Comparison of ENCODE assay signal across 16 cellular contexts in genomic region chr2:238102865-238103264, GRCh38. TPM values are rescaled to one million over a fixed set of nuclear protein-coding genes. Genes with fewer than 3 reads are reported as not detected.
DNase-seq lines count a peak whose midpoint lies in the region; ATAC-seq and TF ChIP-seq lines count a peak whose summit lies in the region.
"Had no signal": no experiment of that assay in that cellular context is flagged by ENCODE, and none has a peak within 500 bp of the region (broad histone marks: within the 10 kb centered on the region; RNA-seq: fewer than 3 reads in every experiment).

No MANE protein-coding gene starts in this region.

- H3K27me3 ChIP-seq in iPS-15b (ENCODE audit: control insufficient read depth, insufficient read depth, low read length): no peaks in the 10 kb centered on the region
- H3K27me3 ChIP-seq: Peyer's patch had no signal

- H3K36me3 Mint-ChIP-seq in activated naive CD4-positive, alpha-beta T cell treated with anti-CD3 and anti-CD28 coated beads for 36 hours (ENCODE audit: low read depth): peaks cover under 1% of the 10 kb centered on the region
- H3K36me3 Mint-ChIP-seq in stimulated activated naive B cell treated with anti-CD40 and anti-IgM and Interleukin-4, amounts not matched to agents 10 μg/mL and 1 μg/mL and 100 μg/mL, for 72 hours: peaks cover 4 to 18% of the 10 kb centered on the region in 2 donors
- peaks cover 7% of the 10 kb centered on the region for H3K36me3 Mint-ChIP-seq in activated T-helper 2 cell treated with anti-CD3 and anti-CD28 coated beads, Interferon-gamma antibody, Interleukin-2, Interleukin-4, amounts not matched to agents 10 μg/mL and 5 μg/mL and 100 μg/mL, durations not matched to agents 14 hours and 24 hours and 36 hours (ENCODE audit: low read depth)

- no peaks in the 10 kb centered on the region for H3K27me3 Mint-ChIP-seq in activated naive CD4-positive, alpha-beta T cell treated with anti-CD3 and anti-CD28 coated beads for 36 hours (ENCODE audit: low read depth)
- H3K27me3 Mint-ChIP-seq in stimulated activated naive B cell treated with anti-CD40 and anti-IgM and Interleukin-4, amounts not matched to agents 10 μg/mL and 1 μg/mL and 100 μg/mL, for 72 hours: no peaks in the 10 kb centered on the region
- H3K27me3 Mint-ChIP-seq in activated T-helper 2 cell treated with anti-CD3 and anti-CD28 coated beads, Interferon-gamma antibody, Interleukin-2, Interleukin-4, amounts not matched to agents 10 μg/mL and 5 μg/mL and 100 μg/mL, durations not matched to agents 14 hours and 24 hours and 36 hours (ENCODE audit: low read depth): no peaks in the 10 kb centered on the region

- no peaks in the 10 kb centered on the region for H3K9me3 ChIP-seq in HEK293 (ENCODE audit: control insufficient read depth, insufficient read depth, low read depth, low read length)
- H3K9me3 ChIP-seq in iPS-15b (ENCODE audit: control insufficient read depth, insufficient read depth, low read length): no peaks in the 10 kb centered on the region
- H3K9me3 ChIP-seq: Peyer's patch had no signal

- POLR2A ChIA-PET in HEK293 (lab: Yijun Ruan, JAX): no interaction called here

- H3K27ac ChIP-seq in HEK293 (ENCODE audit: extremely low read depth, low read depth, low read length): no peak overlapping the region
- H3K27ac ChIP-seq: HL-60, Peyer's patch had no signal

- intact Hi-C loops in activated naive CD4-positive, alpha-beta T cell treated with anti-CD3 and anti-CD28 coated beads for 36 hours (cut with micrococcal nuclease): no loop called here
- intact Hi-C loops in activated T-helper 2 cell treated with anti-CD3 and anti-CD28 coated beads, Interferon-gamma antibody, Interleukin-2, Interleukin-4, amounts not matched to agents 10 μg/mL and 5 μg/mL and 100 μg/mL, durations not matched to agents 14 hours and 24 hours and 36 hours (cut with micrococcal nuclease): loop anchor here (10.0 kb wide), 1 partner anchor 248 kb away; the partner anchor contains the start of gene RAMP1

- H3K27ac Mint-ChIP-seq in activated naive CD4-positive, alpha-beta T cell treated with anti-CD3 and anti-CD28 coated beads for 36 hours: no peak overlapping the region
- H3K27ac Mint-ChIP-seq in stimulated activated naive B cell treated with anti-CD40 and anti-IgM and Interleukin-4, amounts not matched to agents 10 μg/mL and 1 μg/mL and 100 μg/mL, for 72 hours: peak overlapping the region; percentile 73
- H3K27ac Mint-ChIP-seq in activated T-helper 2 cell treated with anti-CD3 and anti-CD28 coated beads, Interferon-gamma antibody, Interleukin-2, Interleukin-4, amounts not matched to agents 10 μg/mL and 5 μg/mL and 100 μg/mL, durations not matched to agents 14 hours and 24 hours and 36 hours: no peak overlapping the region
- H3K27ac Mint-ChIP-seq: CD8-positive, alpha-beta T cell had no signal

- CTCF ChIA-PET in activated naive CD4-positive, alpha-beta T cell treated with anti-CD3 and anti-CD28 coated beads for 36 hours (lab: Charles Lee): no interaction called here
- CTCF ChIA-PET in HEK293 (lab: Yijun Ruan, JAX): no interaction called here

- H3K4me1 ChIP-seq in HEK293 (ENCODE audit: control insufficient read depth, insufficient read depth, low read length): no peaks in the 10 kb centered on the region
- no peaks in the 10 kb centered on the region for H3K4me1 ChIP-seq in iPS-15b (ENCODE audit: control insufficient read depth, insufficient read depth, low read length)

- DNase-seq in activated naive CD4-positive, alpha-beta T cell treated with Interleukin-2 at 50 U/mL for 16 hours: peak; percentile 0
- DNase-seq in activated naive CD4-positive, alpha-beta T cell treated with anti-CD3 and anti-CD28 coated beads for 36 hours: no peak
- no peak for DNase-seq in stimulated activated naive B cell treated with anti-CD40 and anti-IgM and Interleukin-4, amounts not matched to agents 10 μg/mL and 1 μg/mL and 100 μg/mL, for 72 hours
- no peak for DNase-seq in activated T-helper 2 cell treated with anti-CD3 and anti-CD28 coated beads, Interferon-gamma antibody, Interleukin-2, Interleukin-4, amounts not matched to agents 10 μg/mL and 5 μg/mL and 100 μg/mL, durations not matched to agents 14 hours and 24 hours and 36 hours (ENCODE audit: low spot score)
- no peak for DNase-seq in kidney glomerular epithelial cell (lab: John Stamatoyannopoulos, UW)
- DNase-seq: AML-193, GF-D8, MV-4-11, NCI-H1417 treated with DMSO at 0.1 percent for 48 hours, NCI-H2081, NCI-H510A treated with DMSO at 0.1 percent for 48 hours had no signal

- no peak overlapping the region for H3K4me3 Mint-ChIP-seq in activated naive CD4-positive, alpha-beta T cell treated with anti-CD3 and anti-CD28 coated beads for 36 hours
- peak overlapping the region; percentile 11 to 32 for H3K4me3 Mint-ChIP-seq in stimulated activated naive B cell treated with anti-CD40 and anti-IgM and Interleukin-4, amounts not matched to agents 10 μg/mL and 1 μg/mL and 100 μg/mL, for 72 hours
- no peak overlapping the region for H3K4me3 Mint-ChIP-seq in activated T-helper 2 cell treated with anti-CD3 and anti-CD28 coated beads, Interferon-gamma antibody, Interleukin-2, Interleukin-4, amounts not matched to agents 10 μg/mL and 5 μg/mL and 100 μg/mL, durations not matched to agents 14 hours and 24 hours and 36 hours (ENCODE audit: low read depth)
- H3K4me3 Mint-ChIP-seq: CD8-positive, alpha-beta T cell had no signal

- no peaks in the 10 kb centered on the region for H3K36me3 ChIP-seq in HEK293 (ENCODE audit: control insufficient read depth in 2 of 2, insufficient read depth in 1 of 2, low read length in 2 of 2)
- H3K36me3 ChIP-seq in iPS-15b (ENCODE audit: control insufficient read depth, insufficient read depth, low read length): no peaks in the 10 kb centered on the region
- H3K36me3 ChIP-seq: Peyer's patch had no signal

- H3K4me1 Mint-ChIP-seq in activated naive CD4-positive, alpha-beta T cell treated with anti-CD3 and anti-CD28 coated beads for 36 hours (ENCODE audit: low read depth): peaks cover 2% of the 10 kb centered on the region
- peaks cover 56 to 94% of the 10 kb centered on the region in 2 donors for H3K4me1 Mint-ChIP-seq in stimulated activated naive B cell treated with anti-CD40 and anti-IgM and Interleukin-4, amounts not matched to agents 10 μg/mL and 1 μg/mL and 100 μg/mL, for 72 hours
- peaks cover 4% of the 10 kb centered on the region for H3K4me1 Mint-ChIP-seq in activated T-helper 2 cell treated with anti-CD3 and anti-CD28 coated beads, Interferon-gamma antibody, Interleukin-2, Interleukin-4, amounts not matched to agents 10 μg/mL and 5 μg/mL and 100 μg/mL, durations not matched to agents 14 hours and 24 hours and 36 hours (ENCODE audit: low read depth)

- peak overlapping the region; percentile 12 for H3K9ac ChIP-seq in iPS-15b (ENCODE audit: low read depth, low read length)

- TF ChIP-seq CTCF in HEK293 (tag by site-specific recombination; IDR thresholded peaks at IDR 0.05): no peak

- H3K9me3 Mint-ChIP-seq in activated naive CD4-positive, alpha-beta T cell treated with anti-CD3 and anti-CD28 coated beads for 36 hours: no peaks in the 10 kb centered on the region
- peaks cover 0 to under 1% of the 10 kb centered on the region in 2 donors for H3K9me3 Mint-ChIP-seq in stimulated activated naive B cell treated with anti-CD40 and anti-IgM and Interleukin-4, amounts not matched to agents 10 μg/mL and 1 μg/mL and 100 μg/mL, for 72 hours
- no peaks in the 10 kb centered on the region for H3K9me3 Mint-ChIP-seq in activated T-helper 2 cell treated with anti-CD3 and anti-CD28 coated beads, Interferon-gamma antibody, Interleukin-2, Interleukin-4, amounts not matched to agents 10 μg/mL and 5 μg/mL and 100 μg/mL, durations not matched to agents 14 hours and 24 hours and 36 hours
- H3K9me3 Mint-ChIP-seq: CD8-positive, alpha-beta T cell had no signal

- no peak for ATAC-seq in stimulated activated naive B cell treated with anti-CD40 and anti-IgM and Interleukin-4, amounts not matched to agents 10 μg/mL and 1 μg/mL and 100 μg/mL, for 72 hours (replicated peaks)
- ATAC-seq: CD8-positive, alpha-beta T cell had no signal

- no peak overlapping the region for H3K4me3 ChIP-seq in HEK293 (ENCODE audit: low read depth, low read length)
- no peak overlapping the region for H3K4me3 ChIP-seq in iPS-15b (ENCODE audit: low read depth, low read length)
- H3K4me3 ChIP-seq: Peyer's patch had no signal

TF ChIP-seq in HEK293, 187 proteins besides CTCF, POLR2A, EP300 and RAD21:
- TF ChIP-seq SCRT1 (tag by site-specific recombination; IDR thresholded peaks at IDR 0.05; ENCODE audit: borderline replicate concordance) (no peak), ZNF341 (tag by site-specific recombination; IDR thresholded peaks at IDR 0.05; ENCODE audit: low read depth) (peak; percentile 42; the same call in 1 of the 2 replicates)

RNA-seq across cellular contexts. Expression of gene ESPNL, which starts 2.7 kb away (rescaled TPM):
- under 1 TPM; 0.05 to 0.15 TPM for total RNA-seq in activated naive CD4-positive, alpha-beta T cell treated with anti-CD3 and anti-CD28 coated beads for 36 hours
- 0.07 and 0.14 TPM in 2 replicates for total RNA-seq in activated T-helper 2 cell treated with anti-CD3 and anti-CD28 coated beads, Interferon-gamma antibody, Interleukin-2, Interleukin-4, amounts not matched to agents 10 μg/mL and 5 μg/mL and 100 μg/mL, durations not matched to agents 14 hours and 24 hours and 36 hours
- total RNA-seq: CD8-positive, alpha-beta T cell had no signal

RNA-seq across cellular contexts. Expression of gene KLHL30, which starts 35.6 kb away (rescaled TPM):
- not detected for total RNA-seq in activated naive CD4-positive, alpha-beta T cell treated with anti-CD3 and anti-CD28 coated beads for 36 hours
- total RNA-seq in activated T-helper 2 cell treated with anti-CD3 and anti-CD28 coated beads, Interferon-gamma antibody, Interleukin-2, Interleukin-4, amounts not matched to agents 10 μg/mL and 5 μg/mL and 100 μg/mL, durations not matched to agents 14 hours and 24 hours and 36 hours: not detected in 2 replicates
- total RNA-seq: CD8-positive, alpha-beta T cell had no signal

RNA-seq across cellular contexts. Expression of gene SCLY, which starts 42.1 kb away (rescaled TPM):
- 10 to 100 TPM; 46.4 to 46.7 TPM for total RNA-seq in activated naive CD4-positive, alpha-beta T cell treated with anti-CD3 and anti-CD28 coated beads for 36 hours
- total RNA-seq in activated T-helper 2 cell treated with anti-CD3 and anti-CD28 coated beads, Interferon-gamma antibody, Interleukin-2, Interleukin-4, amounts not matched to agents 10 μg/mL and 5 μg/mL and 100 μg/mL, durations not matched to agents 14 hours and 24 hours and 36 hours: 98.6 and 102 TPM in 2 replicates

RNA-seq across cellular contexts. Expression of gene ERFE, which starts 55.9 kb away (rescaled TPM):
- under 1 TPM in 1 of 2 experiments, not detected in 1; 0.40 TPM for total RNA-seq in activated naive CD4-positive, alpha-beta T cell treated with anti-CD3 and anti-CD28 coated beads for 36 hours
- total RNA-seq in activated T-helper 2 cell treated with anti-CD3 and anti-CD28 coated beads, Interferon-gamma antibody, Interleukin-2, Interleukin-4, amounts not matched to agents 10 μg/mL and 5 μg/mL and 100 μg/mL, durations not matched to agents 14 hours and 24 hours and 36 hours: 0.46 and 1.1 TPM in 2 replicates
- total RNA-seq: CD8-positive, alpha-beta T cell had no signal

Comparison
In these comparisons a context has a peak if more than half of its experiments do, and no peak if none do; other contexts are left out.
1. H3K4me3 Mint-ChIP-seq: peak in stimulated activated naive B cell treated with anti-CD40 and anti-IgM and Interleukin-4, amounts not matched to agents 10 μg/mL and 1 μg/mL and 100 μg/mL, for 72 hours (2 of 2); none in activated naive CD4-positive, alpha-beta T cell treated with anti-CD3 and anti-CD28 coated beads for 36 hours (single experiment) and activated T-helper 2 cell treated with anti-CD3 and anti-CD28 coated beads, Interferon-gamma antibody, Interleukin-2, Interleukin-4, amounts not matched to agents 10 μg/mL and 5 μg/mL and 100 μg/mL, durations not matched to agents 14 hours and 24 hours and 36 hours (single experiment).